In genomic region chr2:220034356-220035121, GRCh38 we compare ENCODE assay signal across 10 cellular contexts.
A peak's percentile ranks its signal among the peaks of the same experiment; 100 is the strongest.
DNase-seq lines count a peak whose midpoint lies in the region; ATAC-seq and TF ChIP-seq lines count a peak whose summit lies in the region.
"Had no signal": no experiment of that assay in that cellular context is flagged by ENCODE, and none has a peak within 500 bp of the region (broad histone marks: within the 10 kb centered on the region; RNA-seq: fewer than 3 reads in every experiment).

No MANE protein-coding gene starts in this region.

- intact Hi-C loops in IMR-90 (cut with micrococcal nuclease) (no loop called here), left lung (cut with DNase I) (no loop called here), esophagus muscularis mucosa (cut with DNase I) (no loop called here)

- H2AK5ac ChIP-seq in IMR-90 (ENCODE audit: low read depth, low read length), result peak overlapping the region; percentile 82

- peak overlapping the region; percentile 84 for H4K91ac ChIP-seq in IMR-90 (ENCODE audit: insufficient read depth, low read depth, low read length)

- no peak for TF ChIP-seq EP300 in esophagus muscularis mucosa (IDR thresholded peaks at IDR 0.05)

- POLR2A ChIA-PET in IMR-90 (lab: Charles Lee; ENCODE audit: unreplicated experiment), result no interaction called here

- peak overlapping the region; percentile 91 for H3K18ac ChIP-seq in IMR-90 (ENCODE audit: low read depth, low read length)

- H3K4me3 ChIP-seq in IMR-90 (ENCODE audit: insufficient read depth, low read depth, low read length) (no peak overlapping the region), left lung (no peak overlapping the region), esophagus muscularis mucosa (no peak overlapping the region)

- peak overlapping the region; percentile 75 for H2AFZ ChIP-seq in IMR-90 (replicated peaks; ENCODE audit: low read length, poor library complexity)

- CTCF ChIA-PET in IMR-90 (lab: Yijun Ruan, JAX), result no interaction called here

- peaks cover 5% of the 10 kb centered on the region for H3K4me1 ChIP-seq in IMR-90 (ENCODE audit: control insufficient read depth, insufficient read depth, low read length)
- H3K4me1 ChIP-seq in left lung, result no peaks in the 10 kb centered on the region
- H3K4me1 ChIP-seq in esophagus muscularis mucosa, result no peaks in the 10 kb centered on the region

- ATAC-seq in IMR-90 (ENCODE audit: low read depth) (peak; percentile 93), left lung (peak; percentile 60), GM18870 (IDR thresholded peaks at IDR 0.05; ENCODE audit: unreplicated experiment) (no peak)

- peaks cover 2% of the 10 kb centered on the region for H3K36me3 Mint-ChIP-seq in chondrocyte (ENCODE audit: low read depth)

- TF ChIP-seq POLR2A in IMR-90 (IDR thresholded peaks at IDR 0.05; ENCODE audit: low read depth, low read length) (no peak), esophagus muscularis mucosa (IDR thresholded peaks at IDR 0.05; ENCODE audit: low read depth) (no peak)

- no peak overlapping the region; the same call in 1 of the 2 replicates for H3K14ac ChIP-seq in IMR-90 (replicated peaks; ENCODE audit: low read depth, low read length)

- peak overlapping the region; percentile 51 for H2AK9ac ChIP-seq in IMR-90 (replicated peaks; ENCODE audit: low read depth, low read length, poor library complexity)

- TF ChIP-seq RAD21 in IMR-90 (IDR thresholded peaks at IDR 0.05; ENCODE audit: low read length), result no peak

- peak overlapping the region; percentile 78 for H3K4ac ChIP-seq in IMR-90 (ENCODE audit: low read depth, low read length)

- 100% methylated on average over 1 of the region's 1 CpG; no CpG with 5 or more reads in 1 of the 2 experiments for WGBS in IMR-90 (ENCODE audit: extremely low coverage in 2 of 2, insufficient read length in 1 of 2), 2 experiments
- WGBS in esophagus muscularis mucosa, result 57% methylated on average over 1 of the region's 1 CpG

- peak overlapping the region; percentile 87 for H4K5ac ChIP-seq in IMR-90 (ENCODE audit: low read depth, low read length)

- H3K36me3 ChIP-seq in IMR-90 (ENCODE audit: control insufficient read depth, insufficient read depth, low read length) (no peaks in the 10 kb centered on the region), left lung (no peaks in the 10 kb centered on the region), esophagus muscularis mucosa (no peaks in the 10 kb centered on the region)

- in situ Hi-C loops in IMR-90 (cut with MboI; ENCODE audit: low sequenced_read_pairs), result no loop called here

- peak overlapping the region; percentile 69 for H3K27ac Mint-ChIP-seq in chondrocyte (ENCODE audit: unreplicated experiment)

- TF ChIP-seq CTCF in IMR-90 (conservative IDR thresholded peaks at IDR 0.05; ENCODE audit: low read depth, low read length) (no peak), chondrocyte (IDR thresholded peaks at IDR 0.05) (no peak), left lung (IDR thresholded peaks at IDR 0.05) (no peak), esophagus muscularis mucosa (IDR thresholded peaks at IDR 0.05) (no peak)

- no TSS peak for BruUV-seq in IMR-90 (replicated peaks; lab: Mats Ljungman, UMichigan)

- dilution Hi-C loops in IMR-90 (cut with HindIII; ENCODE audit: low sequenced_read_pairs, unreplicated experiment), result no loop called here

- H3K79me1 ChIP-seq in IMR-90 (ENCODE audit: low read depth in 1 of 2, low read length in 2 of 2), result no peaks in the 10 kb centered on the region

- peak overlapping the region; percentile 24 for H3K4me3 Mint-ChIP-seq in chondrocyte (ENCODE audit: unreplicated experiment)
- H3K4me3 Mint-ChIP-seq: central memory CD8-positive, alpha-beta T cell had no signal

- H3K23ac ChIP-seq in IMR-90 (ENCODE audit: low read depth, low read length), result peak overlapping the region; percentile 60; the same call in 1 of the 2 replicates

- H4K8ac ChIP-seq in IMR-90 (ENCODE audit: low read depth in 2 of 2, low read length in 2 of 2), result peak overlapping the region; percentile 50 to 71

- peak; percentile 77 for DNase-seq in AG08395 (ENCODE audit: low spot score)
- peak; percentile 72 for DNase-seq in IMR-90
- no peak for DNase-seq in chondrocyte (ENCODE audit: low spot score)
- DNase-seq in left lung, result no peak
- no peak for DNase-seq in activated CD4-positive, alpha-beta T cell treated with anti-CD3 and anti-CD28 coated beads, Interleukin-2, amount 50 U/mL, for 48 hours
- DNase-seq in esophagus muscularis mucosa (ENCODE audit: extremely low spot score), result no peak
- no peak for DNase-seq in C1 segment of cervical spinal cord (lab: John Stamatoyannopoulos, UW)
- DNase-seq: NCI-H524 had no signal

- peak overlapping the region; percentile 51 for H2BK20ac ChIP-seq in IMR-90 (ENCODE audit: low read depth, low read length)

- no peaks in the 10 kb centered on the region for H4K20me1 ChIP-seq in IMR-90 (ENCODE audit: insufficient read depth, low read length)

- H3K4me1 Mint-ChIP-seq in chondrocyte (ENCODE audit: low read depth), result peaks cover 38% of the 10 kb centered on the region
- H3K4me1 Mint-ChIP-seq: central memory CD8-positive, alpha-beta T cell had no signal

- peak overlapping the region; percentile 59; the same call in 1 of the 2 replicates for H3K27ac ChIP-seq in IMR-90 (ENCODE audit: insufficient read depth, low read length)
- H3K27ac ChIP-seq in left lung, result no peak overlapping the region
- H3K27ac ChIP-seq in esophagus muscularis mucosa (replicated peaks in 1 of 4), result no peak overlapping the region

- peak overlapping the region; percentile 58; the same call in 1 of the 3 replicates for H2BK15ac ChIP-seq in IMR-90 (ENCODE audit: low read depth, low read length)

- no peaks in the 10 kb centered on the region for H3K27me3 Mint-ChIP-seq in chondrocyte (ENCODE audit: low read depth)
- H3K27me3 Mint-ChIP-seq: central memory CD8-positive, alpha-beta T cell had no signal

- H3K9me3 Mint-ChIP-seq in chondrocyte (ENCODE audit: low read depth), result peaks cover 11% of the 10 kb centered on the region

- H3K4me2 ChIP-seq in IMR-90 (ENCODE audit: low read depth, low read length), result peak overlapping the region; percentile 69

- H3K9me1 ChIP-seq in IMR-90 (ENCODE audit: insufficient read depth, low read length), result peaks cover 7% of the 10 kb centered on the region

- H2BK120ac ChIP-seq in IMR-90 (ENCODE audit: low read depth, low read length), result peak overlapping the region; percentile 88

- no peak overlapping the region for H3K56ac ChIP-seq in IMR-90 (ENCODE audit: extremely low read depth, insufficient read depth, low read length)

- no peak overlapping the region for H3K9ac ChIP-seq in IMR-90 (ENCODE audit: low read depth, low read length)

- no peaks in the 10 kb centered on the region for H3K27me3 ChIP-seq in IMR-90 (ENCODE audit: control insufficient read depth, insufficient read depth, low read length)
- H3K27me3 ChIP-seq in left lung, result no peaks in the 10 kb centered on the region
- H3K27me3 ChIP-seq in esophagus muscularis mucosa, result no peaks in the 10 kb centered on the region

- H3K9me3 ChIP-seq in IMR-90 (ENCODE audit: control insufficient read depth, insufficient read depth, low read length) (no peaks in the 10 kb centered on the region), left lung (no peaks in the 10 kb centered on the region), esophagus muscularis mucosa (peaks cover 0 to 2% (median 0%) of the 10 kb centered on the region in 4 donors)

- peak overlapping the region; percentile 55 for H2BK5ac ChIP-seq in IMR-90 (ENCODE audit: low read depth, low read length, poor library complexity, severe bottlenecking)

TF ChIP-seq in IMR-90, 13 proteins besides CTCF, POLR2A, EP300 and RAD21:
- TF ChIP-seq MAFK (IDR thresholded peaks at IDR 0.05; ENCODE audit: low read depth, low read length), result no peak
- no peak for TF ChIP-seq MXI1 (IDR thresholded peaks at IDR 0.05; ENCODE audit: borderline replicate concordance, low read depth, low read length)
- no peak for TF ChIP-seq ELK1 (IDR thresholded peaks at IDR 0.05; ENCODE audit: borderline replicate concordance, low read depth, low read length)
- TF ChIP-seq CHD1 (IDR thresholded peaks at IDR 0.05; ENCODE audit: low read depth, low read length), result no peak
- TF ChIP-seq USF2 (IDR thresholded peaks at IDR 0.05; ENCODE audit: low read depth, low read length), result no peak
- no peak for TF ChIP-seq FOS (IDR thresholded peaks at IDR 0.05; ENCODE audit: low read depth, low read length)

Comparison
In these comparisons a context has a peak if more than half of its experiments do, and no peak if none do; other contexts are left out.
1. DNase-seq: peak in AG08395 (single experiment) and IMR-90 (single experiment); none in chondrocyte (single experiment), left lung (0 of 2), activated CD4-positive, alpha-beta T cell treated with anti-CD3 and anti-CD28 coated beads, Interleukin-2, amount 50 U/mL, for 48 hours (0 of 2), esophagus muscularis mucosa (single experiment) and C1 segment of cervical spinal cord (0 of 14).